ENCODE assay signal across 9 cellular contexts in the genomic region with DNA sequence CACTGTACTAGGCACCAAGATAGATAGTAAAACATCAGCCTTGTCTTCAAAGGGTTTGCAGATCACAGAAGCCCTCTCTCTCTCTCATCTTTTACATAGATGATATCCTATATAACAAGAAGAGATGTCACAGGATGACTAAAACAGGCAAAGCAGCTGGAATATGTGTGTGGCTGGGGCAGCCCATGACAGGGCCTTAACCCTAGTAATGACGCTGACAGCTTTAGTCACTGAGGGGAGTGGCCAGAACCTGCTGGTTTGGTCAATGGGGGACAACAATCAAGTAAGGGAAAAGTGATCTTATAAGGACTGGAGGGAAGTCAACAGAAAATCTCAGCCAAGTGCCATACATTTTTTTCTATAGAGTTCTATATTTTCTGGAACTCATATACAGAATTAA. TPM values are rescaled to one million over a fixed set of nuclear protein-coding genes. Genes with fewer than 3 reads are reported as not detected.
DNase-seq lines count a peak whose midpoint lies in the region; ATAC-seq and TF ChIP-seq lines count a peak whose summit lies in the region.
"Had no signal": no experiment of that assay in that cellular context is flagged by ENCODE, and none has a peak within 500 bp of the region (broad histone marks: within the 10 kb centered on the region; RNA-seq: fewer than 3 reads in every experiment).

No MANE protein-coding gene starts in this region.

- H3K4me1 Mint-ChIP-seq in T-cell = peaks cover 40 to 57% (median 48%) of the 10 kb centered on the region in 3 donors

- no peaks in the 10 kb centered on the region for H3K27me3 ChIP-seq in effector memory CD4-positive, alpha-beta T cell (replicated peaks; ENCODE audit: control insufficient read depth, insufficient read depth, low read length, poor library complexity, severe bottlenecking)

- TF ChIP-seq CTCF in GM10266 (IDR thresholded peaks at IDR 0.05; ENCODE audit: control insufficient read depth, insufficient read depth, low read depth, missing control alignments) = no peak
- no peak for TF ChIP-seq CTCF in GM20000 (IDR thresholded peaks at IDR 0.05; ENCODE audit: extremely low read depth, missing control alignments)

- no peaks in the 10 kb centered on the region for H3K36me3 Mint-ChIP-seq in T-cell

- no peaks in the 10 kb centered on the region for H3K9me3 ChIP-seq in effector memory CD4-positive, alpha-beta T cell (ENCODE audit: control insufficient read depth, low read length)

- CTCF ChIA-PET in T-cell (lab: Charles Lee) = interaction anchor here (1.1 to 3.7 kb wide), 8 partner anchors 12 to 828 kb away, joined by 3 to 21 read pairs (median 6); partner anchors contain the start of gene CD274 (in 2 of the 2)

- POLR2A ChIA-PET in T-cell (lab: Charles Lee) = interaction anchor here in 1 of 2 donors (1.1 kb wide), 1 partner anchor 137 kb away, joined by 3 read pairs; no protein-coding TSS in a partner anchor

- H3K4me3 Mint-ChIP-seq in T-cell = peak overlapping the region in 2 of 3 donors; percentile 18 to 37

- H3K27me3 Mint-ChIP-seq in T-cell = no peaks in the 10 kb centered on the region

- no peak overlapping the region for H3K4me3 ChIP-seq in effector memory CD4-positive, alpha-beta T cell (ENCODE audit: insufficient read depth, low read depth, low read length, poor library complexity, severe bottlenecking)

- H3K27ac Mint-ChIP-seq in T-cell = peak overlapping the region; percentile 98 to 99

- ATAC-seq in T-cell (replicated peaks in 1 of 4) = peak in 1 of 4 experiments; percentile 21
- ATAC-seq in GM21423 (IDR thresholded peaks at IDR 0.05; ENCODE audit: unreplicated experiment) = no peak

- no peaks in the 10 kb centered on the region for H3K36me3 ChIP-seq in effector memory CD4-positive, alpha-beta T cell (ENCODE audit: control insufficient read depth, insufficient read depth, low read length)

- H3K27ac ChIP-seq in effector memory CD4-positive, alpha-beta T cell (ENCODE audit: insufficient read depth, low read length, poor library complexity, severe bottlenecking) = peak overlapping the region; percentile 54

- DNase-seq in GM10266 (ENCODE audit: extremely low spot score) (peak; percentile 19), T-cell (no peak), GM19238 (ENCODE audit: insufficient read length, low spot score) (no peak), GM20000 (ENCODE audit: low spot score) (no peak), RPMI8226 (no peak)
- DNase-seq in effector memory CD4-positive, alpha-beta T cell = no peak
- DNase-seq in stimulated activated CD4-positive, alpha-beta T cell treated with anti-CD3 and anti-CD28 coated beads, Interleukin-2, amount 100 ng/mL, for 24 hours = peak; percentile 47 to 55
- DNase-seq: NCI-H2107 had no signal

- H3K9me3 Mint-ChIP-seq in T-cell = no peaks in the 10 kb centered on the region

- peaks cover 25% of the 10 kb centered on the region for H3K4me1 ChIP-seq in effector memory CD4-positive, alpha-beta T cell (ENCODE audit: control insufficient read depth, insufficient read depth, low read length, poor library complexity, severe bottlenecking)

RNA-seq across cellular contexts. Expression of gene RIC1, which starts 41.9 kb away (rescaled TPM):
- total RNA-seq in T-cell = 10 to 100 TPM; 22.2 to 29.9 (median 22.9) TPM

Comparison
In these comparisons a context has a peak if more than half of its experiments do, and no peak if none do; other contexts are left out.
1. DNase-seq: peak in GM10266 (single experiment) and stimulated activated CD4-positive, alpha-beta T cell treated with anti-CD3 and anti-CD28 coated beads, Interleukin-2, amount 100 ng/mL, for 24 hours (2 of 2); none in T-cell (0 of 34), effector memory CD4-positive, alpha-beta T cell (0 of 3), GM19238 (single experiment), GM20000 (single experiment) and RPMI8226 (single experiment).